In genomic region chr18:497688-498087, GRCh38 we compare ENCODE assay signal across 20 cellular contexts. TPM values are rescaled to one million over a fixed set of nuclear protein-coding genes. Genes with fewer than 3 reads are reported as not detected.
DNase-seq lines count a peak whose midpoint lies in the region; ATAC-seq and TF ChIP-seq lines count a peak whose summit lies in the region.
"Had no signal": no experiment of that assay in that cellular context is flagged by ENCODE, and none has a peak within 500 bp of the region (broad histone marks: within the 10 kb centered on the region; RNA-seq: fewer than 3 reads in every experiment).

No MANE protein-coding gene starts in this region.

- no peaks in the 10 kb centered on the region for H3K36me3 Mint-ChIP-seq in neural progenitor cell
- no peaks in the 10 kb centered on the region for H3K36me3 Mint-ChIP-seq in CD8-positive, alpha-beta T cell

- TF ChIP-seq CTCF in AG10803 (conservative IDR thresholded peaks at IDR 0.05; ENCODE audit: low read length) (no peak), VCaP (conservative IDR thresholded peaks at IDR 0.05) (no peak), fibroblast of the aortic adventitia (IDR thresholded peaks at IDR 0.05; ENCODE audit: insufficient read depth, low read length) (no peak), neural progenitor cell (IDR thresholded peaks at IDR 0.05) (no peak)
- TF ChIP-seq CTCF in CD8-positive, alpha-beta T cell (IDR thresholded peaks at IDR 0.05) = no peak

- no peaks in the 10 kb centered on the region for H3K79me2 ChIP-seq in neural progenitor cell (ENCODE audit: low read depth)

- intact Hi-C loops in CD8-positive, alpha-beta T cell (cut with DNase I, micrococcal nuclease) = no loop called here

- CTCF ChIA-PET in CD8-positive, alpha-beta T cell (lab: Charles Lee) = no interaction called here

- peaks cover 14% of the 10 kb centered on the region for H3K27me3 Mint-ChIP-seq in neural progenitor cell (ENCODE audit: insufficient read depth, low read depth)
- peaks cover 28% of the 10 kb centered on the region for H3K27me3 Mint-ChIP-seq in CD8-positive, alpha-beta T cell (ENCODE audit: low read depth)

- no peak overlapping the region for H3K9ac ChIP-seq in neural progenitor cell
- H3K9ac ChIP-seq: BLaER1 had no signal

- H3K27ac Mint-ChIP-seq in neural progenitor cell = no peak overlapping the region
- no peak overlapping the region for H3K27ac Mint-ChIP-seq in CD8-positive, alpha-beta T cell
- H3K27ac Mint-ChIP-seq: CD4-positive, alpha-beta T cell; HFFc6 had no signal

- H4K20me1 ChIP-seq in neural progenitor cell (ENCODE audit: low read depth) = no peaks in the 10 kb centered on the region
- H4K20me1 ChIP-seq: BLaER1 had no signal

- POLR2A ChIA-PET in CD8-positive, alpha-beta T cell (lab: Charles Lee) = no interaction called here

- peak overlapping the region; percentile 4 for H3K4me3 Mint-ChIP-seq in neural progenitor cell
- no peak overlapping the region for H3K4me3 Mint-ChIP-seq in CD8-positive, alpha-beta T cell
- H3K4me3 Mint-ChIP-seq: CD4-positive, alpha-beta T cell; HFFc6 had no signal

- peaks cover 37% of the 10 kb centered on the region for H3K4me1 Mint-ChIP-seq in neural progenitor cell
- H3K4me1 Mint-ChIP-seq in CD8-positive, alpha-beta T cell (ENCODE audit: low read depth) = peaks cover 2% of the 10 kb centered on the region

- H3K4me1 ChIP-seq in neural progenitor cell = peaks cover 21% of the 10 kb centered on the region
- no peaks in the 10 kb centered on the region for H3K4me1 ChIP-seq in CD8-positive, alpha-beta T cell (ENCODE audit: insufficient read depth, low read length)

- peaks cover 52% of the 10 kb centered on the region for H3K27me3 ChIP-seq in neural progenitor cell
- no peaks in the 10 kb centered on the region for H3K27me3 ChIP-seq in CD8-positive, alpha-beta T cell (ENCODE audit: insufficient read depth, low read length)

- ATAC-seq in CD8-positive, alpha-beta T cell = no peak
- ATAC-seq: Panc1 had no signal

- H3K9me3 ChIP-seq in neural progenitor cell (ENCODE audit: low read depth) = no peaks in the 10 kb centered on the region
- H3K9me3 ChIP-seq in CD8-positive, alpha-beta T cell (ENCODE audit: low read length) = no peaks in the 10 kb centered on the region
- H3K9me3 ChIP-seq: BLaER1, Caco-2 had no signal

- DNase-seq in AG10803 (ENCODE audit: low read depth) = peak; percentile 55
- DNase-seq in fibroblast of the aortic adventitia (ENCODE audit: low read depth) = peak; percentile 69
- DNase-seq in neural progenitor cell (ENCODE audit: low spot score) = no peak
- DNase-seq in CD8-positive, alpha-beta T cell = no peak
- DNase-seq in stimulated activated CD4-positive, alpha-beta T cell treated with anti-CD3 and anti-CD28 coated beads, Interleukin-1b, Interleukin-23, amount 100 ng/mL, for 48 hours = no peak
- DNase-seq in DMS 273 treated with DMSO at 0.1 percent for 48 hours (lab: John Stamatoyannopoulos, UW) = no peak
- DNase-seq: CD4-positive, alpha-beta T cell; DMS153; NCI-H1092 treated with DMSO at 0.1 percent for 48 hours; NCI-H1436 treated with DMSO at 0.1 percent for 48 hours; NCI-H1930; NCI-H226; NK-92 treated with Interleukin-12 subunit alpha and Interleukin-12 subunit beta, amount 100 ng/mL, for 24 hours had no signal

- H3K4me2 ChIP-seq in neural progenitor cell = no peak overlapping the region
- H3K4me2 ChIP-seq: BLaER1 had no signal

- H3F3A ChIP-seq in neural progenitor cell (ENCODE audit: low read depth) = peaks cover 13% of the 10 kb centered on the region

- H3K4me3 ChIP-seq in AG10803 (ENCODE audit: low read length) (no peak overlapping the region; the same call in 1 of the 2 replicates), fibroblast of the aortic adventitia (ENCODE audit: low read depth, low read length) (peak overlapping the region; percentile 10), neural progenitor cell (no peak overlapping the region)
- H3K4me3 ChIP-seq in CD8-positive, alpha-beta T cell (ENCODE audit: low read depth, low read length) = no peak overlapping the region
- H3K4me3 ChIP-seq: BLaER1 had no signal

- H3K27ac ChIP-seq in VCaP (peak overlapping the region; percentile 27), neural progenitor cell (no peak overlapping the region)
- no peak overlapping the region for H3K27ac ChIP-seq in CD8-positive, alpha-beta T cell (ENCODE audit: low read depth, low read length)
- H3K27ac ChIP-seq: BLaER1, HL-60 had no signal

- H2AFZ ChIP-seq in neural progenitor cell (replicated peaks) = no peak overlapping the region

- no peaks in the 10 kb centered on the region for H3K36me3 ChIP-seq in neural progenitor cell
- H3K36me3 ChIP-seq in CD8-positive, alpha-beta T cell (ENCODE audit: insufficient read depth, low read length) = no peaks in the 10 kb centered on the region
- H3K36me3 ChIP-seq: BLaER1 had no signal

- H3K9me3 Mint-ChIP-seq in neural progenitor cell = no peaks in the 10 kb centered on the region
- no peaks in the 10 kb centered on the region for H3K9me3 Mint-ChIP-seq in CD8-positive, alpha-beta T cell
- H3K9me3 Mint-ChIP-seq: CD4-positive, alpha-beta T cell; HFFc6 had no signal

RNA-seq across cellular contexts. Expression of gene COLEC12, which starts 2.8 kb away (rescaled TPM):
- total RNA-seq in fibroblast of the aortic adventitia (ENCODE audit: low replicate concordance) = 63.9 and 109 TPM in 2 replicates
- 2.0 and 2.1 TPM in 2 replicates for total RNA-seq in neural progenitor cell (ENCODE audit: low replicate concordance)
- not detected for total RNA-seq in CD8-positive, alpha-beta T cell
- total RNA-seq: CD4-positive, alpha-beta T cell; HT-29 had no signal

Comparison
In these comparisons a context has a peak if more than half of its experiments do, and no peak if none do; other contexts are left out.
1. DNase-seq: peak in AG10803 (single experiment) and fibroblast of the aortic adventitia (single experiment); none in neural progenitor cell (single experiment), CD8-positive, alpha-beta T cell (0 of 7), stimulated activated CD4-positive, alpha-beta T cell treated with anti-CD3 and anti-CD28 coated beads, Interleukin-1b, Interleukin-23, amount 100 ng/mL, for 48 hours (single experiment) and DMS 273 treated with DMSO at 0.1 percent for 48 hours (single experiment).
2. RNA of gene COLEC12, which starts 2.8 kb away (total RNA-seq): 63.9 to 109 TPM in fibroblast of the aortic adventitia; 2.0 to 2.1 TPM in neural progenitor cell and not detected in CD8-positive, alpha-beta T cell; every median in the first group is over 10 times any median in the second.